In genomic region chr17:3857261-3858105, GRCh38 we compare ENCODE assay signal across 18 cellular contexts. TPM values are rescaled to one million over a fixed set of nuclear protein-coding genes. Genes with fewer than 3 reads are reported as not detected.
DNase-seq lines count a peak whose midpoint lies in the region; ATAC-seq and TF ChIP-seq lines count a peak whose summit lies in the region.
"Had no signal": no experiment of that assay in that cellular context is flagged by ENCODE, and none has a peak within 500 bp of the region (broad histone marks: within the 10 kb centered on the region; RNA-seq: fewer than 3 reads in every experiment).

No MANE protein-coding gene starts in this region.

- no peak for TF ChIP-seq POLR2A in transverse colon (IDR thresholded peaks at IDR 0.05)

- H3K27ac ChIP-seq in right cardiac atrium (ENCODE audit: low read length): no peak overlapping the region
- no peak overlapping the region for H3K27ac ChIP-seq in right atrium auricular region
- no peak overlapping the region for H3K27ac ChIP-seq in transverse colon
- H3K27ac ChIP-seq: Peyer's patch had no signal

- 79% methylated on average over 16 of the region's 16 CpGs for WGBS in right cardiac atrium
- 72 to 82% methylated on average over 3 to 16 of the region's 16 CpGs for WGBS in transverse colon (ENCODE audit: low coverage in 1 of 2), 2 donors

- in situ Hi-C loops in transverse colon (cut with MboI; ENCODE audit: low pct_ligation_motif_present in 1 of 4, low pct_unique_long_range_greater_than_20kb in 1 of 4, low sequenced_read_pairs in 3 of 4): no loop called here

- H3K9me3 ChIP-seq in right cardiac atrium (ENCODE audit: control insufficient read depth, low read length) (no peaks in the 10 kb centered on the region), right atrium auricular region (no peaks in the 10 kb centered on the region), transverse colon (no peaks in the 10 kb centered on the region)
- H3K9me3 ChIP-seq: Peyer's patch had no signal

- H3K4me1 ChIP-seq in right cardiac atrium (ENCODE audit: control insufficient read depth, insufficient read depth, low read length) (no peaks in the 10 kb centered on the region), right atrium auricular region (no peaks in the 10 kb centered on the region), transverse colon (peaks cover 0 to 10% (median 0%) of the 10 kb centered on the region in 4 donors)
- H3K4me1 ChIP-seq: Peyer's patch had no signal

- DNase-seq in right cardiac atrium (peak in 2 of 3 donors; percentile 4 to 38), right atrium auricular region (ENCODE audit: low spot score) (no peak), islet precursor cell (peak; percentile 48), posterior vena cava (ENCODE audit: low spot score) (peak; percentile 77), transverse colon (no peak), NCI-H774 (lab: John Stamatoyannopoulos, UW) (no peak), T1000 (lab: John Stamatoyannopoulos, UW) (no peak)
- DNase-seq: 8988T, DMS79 treated with DMSO at 0.1 percent for 48 hours, MM.1S, NCI-H1092 treated with DMSO at 0.1 percent for 48 hours, NCI-H2081, NCI-H2171 treated with DMSO at 0.1 percent for 48 hours, NCI-H446, NCI-H526 treated with DMSO at 0.1 percent for 48 hours, Peyer's patch had no signal

- intact Hi-C loops in right cardiac atrium (cut with DNase I) (no loop called here), posterior vena cava (cut with DNase I) (no loop called here), transverse colon (cut with DNase I; ENCODE audit: low total_unique reads) (no loop called here)

- ATAC-seq in right cardiac atrium (peak in 1 of 2 donors; percentile 21), GM18867 (IDR thresholded peaks at IDR 0.05; ENCODE audit: unreplicated experiment) (no peak)
- ATAC-seq: GM23338 had no signal

- H3K36me3 ChIP-seq in right atrium auricular region (peaks cover 9% of the 10 kb centered on the region), transverse colon (no peaks in the 10 kb centered on the region)
- H3K36me3 ChIP-seq: Peyer's patch had no signal

- TF ChIP-seq CTCF in right atrium auricular region (IDR thresholded peaks at IDR 0.05) (no peak), transverse colon (IDR thresholded peaks at IDR 0.05) (no peak)

- no peak for TF ChIP-seq EP300 in transverse colon (IDR thresholded peaks at IDR 0.05; ENCODE audit: low read depth)

- H3K4me3 ChIP-seq in right cardiac atrium (ENCODE audit: low read length) (no peak overlapping the region), right atrium auricular region (no peak overlapping the region), transverse colon (no peak overlapping the region)
- H3K4me3 ChIP-seq: GM23338, Peyer's patch had no signal

- no peaks in the 10 kb centered on the region for H3K27me3 ChIP-seq in right cardiac atrium (ENCODE audit: control insufficient read depth, insufficient read depth)
- no peaks in the 10 kb centered on the region for H3K27me3 ChIP-seq in right atrium auricular region
- H3K27me3 ChIP-seq in transverse colon: no peaks in the 10 kb centered on the region
- H3K27me3 ChIP-seq: Peyer's patch had no signal

RNA-seq across cellular contexts. Expression of gene NCBP3, which starts 11.4 kb away (rescaled TPM):
- 10 to 100 TPM; 24.7 to 33.5 (median 27.1) TPM for total RNA-seq in right cardiac atrium
- polyA plus RNA-seq in right cardiac atrium: 13.9 TPM
- total RNA-seq in right atrium auricular region: 10 to 100 TPM; 15.2 to 21.4 TPM
- total RNA-seq in posterior vena cava: 10 to 100 TPM; 22.3 to 22.8 TPM
- total RNA-seq in transverse colon: 10 to 100 TPM; 28.9 to 55.6 (median 45.8) TPM

RNA-seq across cellular contexts. Expression of gene CAMKK1, which starts 35.4 kb away (rescaled TPM):
- total RNA-seq in right cardiac atrium (1 to 10 TPM; 4.2 to 6.7 (median 6.0) TPM), right atrium auricular region (1 to 10 TPM; 3.0 to 3.2 TPM), posterior vena cava (10 to 100 TPM in 1 of 2 donors, 1 to 10 TPM in 1; 7.1 to 11.8 TPM), transverse colon (10 to 100 TPM in 1 of 4 donors, 1 to 10 TPM in 3; 2.9 to 31.0 (median 5.0) TPM)
- polyA plus RNA-seq in right cardiac atrium: 4.5 TPM

RNA-seq across cellular contexts. Expression of gene ITGAE, which starts 56.5 kb away (rescaled TPM):
- total RNA-seq in right cardiac atrium (10 to 100 TPM; 21.9 to 25.7 (median 23.1) TPM), right atrium auricular region (10 to 100 TPM; 23.4 to 26.1 TPM), posterior vena cava (10 to 100 TPM; 18.2 to 25.6 TPM), transverse colon (10 to 100 TPM in 2 of 4 donors, 1 to 10 TPM in 2; 2.8 to 23.1 (median 14.5) TPM)
- 39.4 TPM for polyA plus RNA-seq in right cardiac atrium

RNA-seq across cellular contexts. Expression of gene P2RX1, which starts 58.8 kb away (rescaled TPM):
- total RNA-seq in right cardiac atrium: 1 to 10 TPM in 3 of 4 donors, under 1 TPM in 1; 0.74 to 3.8 (median 1.4) TPM
- 1.1 TPM for polyA plus RNA-seq in right cardiac atrium
- total RNA-seq in right atrium auricular region: 1 to 10 TPM in 1 of 2 donors, under 1 TPM in 1; 0.85 to 2.8 TPM
- 100 to 1,000 TPM in 1 of 2 donors, 10 to 100 TPM in 1; 71.0 to 115 TPM for total RNA-seq in posterior vena cava
- total RNA-seq in transverse colon: 10 to 100 TPM in 1 of 4 donors, 1 to 10 TPM in 2, under 1 TPM in 1; 0.82 to 11.2 (median 7.0) TPM

Comparison
In these comparisons a context has a peak if more than half of its experiments do, and no peak if none do; other contexts are left out.
1. DNase-seq: peak in right cardiac atrium (2 of 3), islet precursor cell (single experiment) and posterior vena cava (single experiment); none in right atrium auricular region (single experiment), transverse colon (single experiment), NCI-H774 (single experiment) and T1000 (single experiment).